In the genomic region with DNA sequence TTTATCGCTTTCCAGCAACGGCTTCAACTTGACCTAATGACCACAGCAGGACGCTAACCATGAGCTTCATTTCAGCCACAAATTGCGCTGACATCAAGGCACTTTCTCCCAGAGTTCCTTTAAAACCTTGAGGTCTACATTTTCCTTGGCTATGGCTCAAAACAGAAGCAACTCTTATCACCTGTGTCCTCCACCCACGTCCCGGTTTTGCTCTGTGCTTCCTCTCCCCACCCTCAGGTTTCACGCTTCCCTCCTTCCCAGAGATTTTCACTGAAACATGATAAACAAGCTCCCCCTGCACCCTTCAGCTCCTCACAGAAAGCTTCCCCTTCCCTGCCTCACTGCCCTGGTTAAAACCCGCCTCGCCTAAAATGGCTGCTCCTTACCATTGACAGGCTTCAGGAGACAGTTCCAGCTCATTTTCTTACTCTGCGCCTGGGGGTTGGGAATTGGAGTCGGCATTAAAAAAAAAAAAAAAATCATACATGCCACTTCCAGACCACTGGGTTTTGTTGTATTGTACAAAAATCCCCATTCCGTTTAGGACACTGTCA, we compare ENCODE assay signal across 1 cellular context.
TF ChIP-seq lines count a peak whose summit lies in the region.

No MANE protein-coding gene starts in this region.

TF ChIP-seq in K562, 482 proteins besides CTCF, POLR2A, EP300 and RAD21 (continued from another document):
- TF ChIP-seq, protein P1, sequence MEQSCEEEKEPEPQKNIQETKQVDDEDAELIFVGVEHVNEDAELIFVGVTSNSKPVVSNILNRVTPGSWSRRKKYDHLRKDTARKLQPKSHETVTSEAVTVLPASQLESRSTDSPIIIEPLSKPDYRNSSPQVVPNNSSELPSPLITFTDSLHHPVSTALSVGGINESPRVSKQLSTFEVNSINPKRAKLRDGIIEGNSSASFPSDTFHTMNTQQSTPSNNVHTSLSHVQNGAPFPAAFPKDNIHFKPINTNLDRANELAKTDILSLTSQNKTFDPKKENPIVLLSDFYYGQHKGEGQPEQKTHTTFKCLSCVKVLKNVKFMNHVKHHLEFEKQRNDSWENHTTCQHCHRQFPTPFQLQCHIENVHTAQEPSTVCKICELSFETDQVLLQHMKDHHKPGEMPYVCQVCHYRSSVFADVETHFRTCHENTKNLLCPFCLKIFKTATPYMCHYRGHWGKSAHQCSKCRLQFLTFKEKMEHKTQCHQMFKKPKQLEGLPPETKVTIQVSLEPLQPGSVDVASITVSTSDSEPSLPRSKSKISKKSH (CRISPR knock-in tag; IDR thresholded peaks at IDR 0.05) = no peak
- TF ChIP-seq KDM1A (IDR thresholded peaks at IDR 0.05) (no peak), TRIM25 (IDR thresholded peaks at IDR 0.05; ENCODE audit: borderline replicate concordance) (no peak), EGR1 (conservative IDR thresholded peaks at IDR 0.05) (peak; percentile 73), YBX1 (IDR thresholded peaks at IDR 0.05) (no peak), PCBP2 (IDR thresholded peaks at IDR 0.05; ENCODE audit: low read depth, low read length, poor library complexity, severe bottlenecking) (no peak), RBM15 (IDR thresholded peaks at IDR 0.05; ENCODE audit: insufficient read depth, low read length) (no peak), CHD2 (IDR thresholded peaks at IDR 0.05; ENCODE audit: low read depth, low read length) (no peak), TCF3 (CRISPR knock-in tag; IDR thresholded peaks at IDR 0.05) (0 out of 2 replicates have a peak, but pooled peaks have one; percentile 26), BCL6 (CRISPR knock-in tag; IDR thresholded peaks at IDR 0.05) (no peak), ZNF644 (tag; IDR thresholded peaks at IDR 0.05; ENCODE audit: low read depth) (no peak), ZNF512 (tag; IDR thresholded peaks at IDR 0.05) (no peak), STAT5A (IDR thresholded peaks at IDR 0.05; ENCODE audit: borderline replicate concordance, low read length) (no peak), WHSC1 (IDR thresholded peaks at IDR 0.05; ENCODE audit: low read length) (no peak), KLF16 (IDR thresholded peaks at IDR 0.05) (no peak), ZHX1 (conservative IDR thresholded peaks at IDR 0.05; ENCODE audit: low read length) (no peak), E2F4 (CRISPR knock-in tag; IDR thresholded peaks at IDR 0.05; ENCODE audit: low read depth) (no peak), CAMTA2 (CRISPR knock-in tag; conservative IDR thresholded peaks at IDR 0.05) (no peak), ZNF347 (CRISPR knock-in tag; IDR thresholded peaks at IDR 0.05; ENCODE audit: low read depth) (no peak), SAFB (IDR thresholded peaks at IDR 0.05; ENCODE audit: borderline replicate concordance, low read depth, low read length) (no peak), ZBTB7A (IDR thresholded peaks at IDR 0.05; ENCODE audit: borderline replicate concordance, control insufficient read depth, low read depth, low read length) (no peak), TAF15 (IDR thresholded peaks at IDR 0.05; ENCODE audit: low read depth, low read length) (no peak), ZKSCAN1 (IDR thresholded peaks at IDR 0.05; ENCODE audit: low read depth, low read length) (no peak), SMARCA5 (IDR thresholded peaks at IDR 0.05) (no peak), SIRT6 (IDR thresholded peaks at IDR 0.05; ENCODE audit: low read depth, low read length) (no peak), ZNF584 (CRISPR knock-in tag; IDR thresholded peaks at IDR 0.05; ENCODE audit: low read depth) (no peak), ZNF589 (CRISPR knock-in tag; IDR thresholded peaks at IDR 0.05; ENCODE audit: low read depth) (no peak)
- TF ChIP-seq, protein P2, sequence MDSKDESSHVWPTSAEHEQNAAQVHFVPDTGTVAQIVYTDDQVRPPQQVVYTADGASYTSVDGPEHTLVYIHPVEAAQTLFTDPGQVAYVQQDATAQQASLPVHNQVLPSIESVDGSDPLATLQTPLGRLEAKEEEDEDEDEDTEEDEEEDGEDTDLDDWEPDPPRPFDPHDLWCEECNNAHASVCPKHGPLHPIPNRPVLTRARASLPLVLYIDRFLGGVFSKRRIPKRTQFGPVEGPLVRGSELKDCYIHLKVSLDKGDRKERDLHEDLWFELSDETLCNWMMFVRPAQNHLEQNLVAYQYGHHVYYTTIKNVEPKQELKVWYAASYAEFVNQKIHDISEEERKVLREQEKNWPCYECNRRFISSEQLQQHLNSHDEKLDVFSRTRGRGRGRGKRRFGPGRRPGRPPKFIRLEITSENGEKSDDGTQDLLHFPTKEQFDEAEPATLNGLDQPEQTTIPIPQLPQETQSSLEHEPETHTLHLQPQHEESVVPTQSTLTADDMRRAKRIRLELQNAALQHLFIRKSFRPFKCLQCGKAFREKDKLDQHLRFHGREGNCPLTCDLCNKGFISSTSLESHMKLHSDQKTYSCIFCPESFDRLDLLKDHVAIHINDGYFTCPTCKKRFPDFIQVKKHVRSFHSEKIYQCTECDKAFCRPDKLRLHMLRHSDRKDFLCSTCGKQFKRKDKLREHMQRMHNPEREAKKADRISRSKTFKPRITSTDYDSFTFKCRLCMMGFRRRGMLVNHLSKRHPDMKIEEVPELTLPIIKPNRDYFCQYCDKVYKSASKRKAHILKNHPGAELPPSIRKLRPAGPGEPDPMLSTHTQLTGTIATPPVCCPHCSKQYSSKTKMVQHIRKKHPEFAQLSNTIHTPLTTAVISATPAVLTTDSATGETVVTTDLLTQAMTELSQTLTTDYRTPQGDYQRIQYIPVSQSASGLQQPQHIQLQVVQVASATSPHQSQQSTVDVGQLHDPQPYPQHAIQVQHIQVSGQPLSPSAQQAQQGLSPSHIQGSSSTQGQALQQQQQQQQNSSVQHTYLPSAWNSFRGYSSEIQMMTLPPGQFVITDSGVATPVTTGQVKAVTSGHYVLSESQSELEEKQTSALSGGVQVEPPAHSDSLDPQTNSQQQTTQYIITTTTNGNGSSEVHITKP (IDR thresholded peaks at IDR 0.05; ENCODE audit: partially characterized antibody) = peak; percentile 50
- TF ChIP-seq, protein P3, sequence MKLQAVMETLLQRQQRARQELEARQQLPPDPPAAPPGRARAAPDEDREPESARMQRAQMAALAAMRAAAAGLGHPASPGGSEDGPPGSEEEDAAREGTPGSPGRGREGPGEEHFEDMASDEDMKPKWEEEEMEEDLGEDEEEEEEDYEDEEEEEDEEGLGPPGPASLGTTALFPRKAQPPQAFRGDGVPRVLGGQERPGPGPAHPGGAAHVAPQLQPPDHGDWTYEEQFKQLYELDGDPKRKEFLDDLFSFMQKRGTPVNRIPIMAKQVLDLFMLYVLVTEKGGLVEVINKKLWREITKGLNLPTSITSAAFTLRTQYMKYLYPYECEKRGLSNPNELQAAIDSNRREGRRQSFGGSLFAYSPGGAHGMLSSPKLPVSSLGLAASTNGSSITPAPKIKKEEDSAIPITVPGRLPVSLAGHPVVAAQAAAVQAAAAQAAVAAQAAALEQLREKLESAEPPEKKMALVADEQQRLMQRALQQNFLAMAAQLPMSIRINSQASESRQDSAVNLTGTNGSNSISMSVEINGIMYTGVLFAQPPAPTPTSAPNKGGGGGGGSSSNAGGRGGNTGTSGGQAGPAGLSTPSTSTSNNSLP (IDR thresholded peaks at IDR 0.05; ENCODE audit: borderline replicate concordance, low read depth, low read length) = 0 out of 2 replicates have a peak, but pooled peaks have one; percentile 29
- TF ChIP-seq, protein P4, sequence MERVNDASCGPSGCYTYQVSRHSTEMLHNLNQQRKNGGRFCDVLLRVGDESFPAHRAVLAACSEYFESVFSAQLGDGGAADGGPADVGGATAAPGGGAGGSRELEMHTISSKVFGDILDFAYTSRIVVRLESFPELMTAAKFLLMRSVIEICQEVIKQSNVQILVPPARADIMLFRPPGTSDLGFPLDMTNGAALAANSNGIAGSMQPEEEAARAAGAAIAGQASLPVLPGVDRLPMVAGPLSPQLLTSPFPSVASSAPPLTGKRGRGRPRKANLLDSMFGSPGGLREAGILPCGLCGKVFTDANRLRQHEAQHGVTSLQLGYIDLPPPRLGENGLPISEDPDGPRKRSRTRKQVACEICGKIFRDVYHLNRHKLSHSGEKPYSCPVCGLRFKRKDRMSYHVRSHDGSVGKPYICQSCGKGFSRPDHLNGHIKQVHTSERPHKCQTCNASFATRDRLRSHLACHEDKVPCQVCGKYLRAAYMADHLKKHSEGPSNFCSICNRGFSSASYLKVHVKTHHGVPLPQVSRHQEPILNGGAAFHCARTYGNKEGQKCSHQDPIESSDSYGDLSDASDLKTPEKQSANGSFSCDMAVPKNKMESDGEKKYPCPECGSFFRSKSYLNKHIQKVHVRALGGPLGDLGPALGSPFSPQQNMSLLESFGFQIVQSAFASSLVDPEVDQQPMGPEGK (CRISPR knock-in tag; IDR thresholded peaks at IDR 0.05; ENCODE audit: borderline replicate concordance) = no peak
- TF ChIP-seq, protein P5, sequence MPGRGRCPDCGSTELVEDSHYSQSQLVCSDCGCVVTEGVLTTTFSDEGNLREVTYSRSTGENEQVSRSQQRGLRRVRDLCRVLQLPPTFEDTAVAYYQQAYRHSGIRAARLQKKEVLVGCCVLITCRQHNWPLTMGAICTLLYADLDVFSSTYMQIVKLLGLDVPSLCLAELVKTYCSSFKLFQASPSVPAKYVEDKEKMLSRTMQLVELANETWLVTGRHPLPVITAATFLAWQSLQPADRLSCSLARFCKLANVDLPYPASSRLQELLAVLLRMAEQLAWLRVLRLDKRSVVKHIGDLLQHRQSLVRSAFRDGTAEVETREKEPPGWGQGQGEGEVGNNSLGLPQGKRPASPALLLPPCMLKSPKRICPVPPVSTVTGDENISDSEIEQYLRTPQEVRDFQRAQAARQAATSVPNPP (IDR thresholded peaks at IDR 0.05; ENCODE audit: borderline replicate concordance, insufficient read depth, insufficient read length) = no peak
- TF ChIP-seq, protein P6, sequence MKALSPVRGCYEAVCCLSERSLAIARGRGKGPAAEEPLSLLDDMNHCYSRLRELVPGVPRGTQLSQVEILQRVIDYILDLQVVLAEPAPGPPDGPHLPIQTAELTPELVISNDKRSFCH (CRISPR knock-in tag; IDR thresholded peaks at IDR 0.05) = no peak
- TF ChIP-seq, protein P6 (tag; IDR thresholded peaks at IDR 0.05) = 0 out of 2 replicates have a peak, but pooled peaks have one; percentile 55
- TF ChIP-seq, protein P7, sequence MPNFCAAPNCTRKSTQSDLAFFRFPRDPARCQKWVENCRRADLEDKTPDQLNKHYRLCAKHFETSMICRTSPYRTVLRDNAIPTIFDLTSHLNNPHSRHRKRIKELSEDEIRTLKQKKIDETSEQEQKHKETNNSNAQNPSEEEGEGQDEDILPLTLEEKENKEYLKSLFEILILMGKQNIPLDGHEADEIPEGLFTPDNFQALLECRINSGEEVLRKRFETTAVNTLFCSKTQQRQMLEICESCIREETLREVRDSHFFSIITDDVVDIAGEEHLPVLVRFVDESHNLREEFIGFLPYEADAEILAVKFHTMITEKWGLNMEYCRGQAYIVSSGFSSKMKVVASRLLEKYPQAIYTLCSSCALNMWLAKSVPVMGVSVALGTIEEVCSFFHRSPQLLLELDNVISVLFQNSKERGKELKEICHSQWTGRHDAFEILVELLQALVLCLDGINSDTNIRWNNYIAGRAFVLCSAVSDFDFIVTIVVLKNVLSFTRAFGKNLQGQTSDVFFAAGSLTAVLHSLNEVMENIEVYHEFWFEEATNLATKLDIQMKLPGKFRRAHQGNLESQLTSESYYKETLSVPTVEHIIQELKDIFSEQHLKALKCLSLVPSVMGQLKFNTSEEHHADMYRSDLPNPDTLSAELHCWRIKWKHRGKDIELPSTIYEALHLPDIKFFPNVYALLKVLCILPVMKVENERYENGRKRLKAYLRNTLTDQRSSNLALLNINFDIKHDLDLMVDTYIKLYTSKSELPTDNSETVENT (CRISPR knock-in tag; IDR thresholded peaks at IDR 0.05) = no peak
